Comparison of ENCODE assay signal across 27 cellular contexts in the genomic region with DNA sequence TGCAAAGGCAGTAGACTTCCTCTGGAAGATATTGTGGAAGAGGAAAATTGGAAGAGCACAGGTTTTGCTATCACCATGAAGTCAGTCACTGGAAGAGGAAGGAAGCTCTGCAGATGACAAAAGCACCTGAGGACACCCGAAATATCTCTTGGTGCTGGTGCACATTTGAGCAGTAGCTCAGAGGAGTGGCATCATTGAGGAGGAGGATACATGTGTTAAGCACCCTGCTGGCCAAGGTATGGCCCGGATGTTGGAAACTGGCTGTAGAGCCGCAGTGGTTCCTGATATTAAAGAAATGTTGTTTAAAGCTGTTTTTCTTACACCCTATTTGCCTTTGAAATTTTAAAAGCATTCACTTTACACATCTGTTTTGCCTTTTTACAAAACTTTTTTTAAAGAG. TPM values are rescaled to one million over a fixed set of nuclear protein-coding genes. Genes with fewer than 3 reads are reported as not detected.
"Had no signal": no experiment of that assay in that cellular context is flagged by ENCODE, and none has a peak within 500 bp of the region (broad histone marks: within the 10 kb centered on the region; RNA-seq: fewer than 3 reads in every experiment).

No MANE protein-coding gene starts in this region.

- H3K9me3 ChIP-seq: esophagus squamous epithelium, gastrocnemius medialis, pancreas, tibial artery had no signal

- ATAC-seq: gastrocnemius medialis; right cardiac atrium; stimulated activated effector memory CD8-positive, alpha-beta T cell treated with anti-CD3 and anti-CD28 coated beads, Interleukin-12 subunit alpha, Interleukin-12 subunit beta, amount 100 ng/mL, for 72 hours; stimulated activated naive CD8-positive, alpha-beta T cell treated with anti-CD3 and anti-CD28 coated beads, Interleukin-15, amount 100 ng/mL, for 72 hours; T-cell had no signal

- H3K4me3 Mint-ChIP-seq: activated naive CD4-positive, alpha-beta T cell treated with anti-CD3 and anti-CD28 coated beads for 36 hours; brain; memory B cell; nephron; stimulated activated effector memory CD8-positive, alpha-beta T cell treated with anti-CD3 and anti-CD28 coated beads, Interleukin-12 subunit alpha, Interleukin-12 subunit beta, amount 100 ng/mL, for 72 hours; stimulated activated naive CD8-positive, alpha-beta T cell treated with anti-CD3 and anti-CD28 coated beads, Interleukin-15, amount 100 ng/mL, for 72 hours; T-cell had no signal

- H3K36me3 ChIP-seq: gastrocnemius medialis, pancreas, tibial artery had no signal

- H3K4me1 Mint-ChIP-seq: brain; nephron; stimulated activated effector memory CD8-positive, alpha-beta T cell treated with anti-CD3 and anti-CD28 coated beads, Interleukin-12 subunit alpha, Interleukin-12 subunit beta, amount 100 ng/mL, for 72 hours; stimulated activated naive CD8-positive, alpha-beta T cell treated with anti-CD3 and anti-CD28 coated beads, Interleukin-15, amount 100 ng/mL, for 72 hours; T-cell had no signal

- H3K4me3 ChIP-seq: esophagus squamous epithelium, gastrocnemius medialis, pancreas, tibial artery had no signal

- H3K36me3 Mint-ChIP-seq: brain; memory B cell; stimulated activated effector memory CD8-positive, alpha-beta T cell treated with anti-CD3 and anti-CD28 coated beads, Interleukin-12 subunit alpha, Interleukin-12 subunit beta, amount 100 ng/mL, for 72 hours had no signal

- H3K27me3 Mint-ChIP-seq: brain; memory B cell; stimulated activated naive CD8-positive, alpha-beta T cell treated with anti-CD3 and anti-CD28 coated beads, Interleukin-15, amount 100 ng/mL, for 72 hours; T-cell had no signal

- H3K4me1 ChIP-seq: esophagus squamous epithelium, gastrocnemius medialis, tibial artery had no signal

- FAIRE-seq: endothelial cell of umbilical vein, pancreas had no signal

- H3K9me3 Mint-ChIP-seq: activated naive CD4-positive, alpha-beta T cell treated with anti-CD3 and anti-CD28 coated beads for 36 hours; brain; memory B cell; nephron; stimulated activated effector memory CD8-positive, alpha-beta T cell treated with anti-CD3 and anti-CD28 coated beads, Interleukin-12 subunit alpha, Interleukin-12 subunit beta, amount 100 ng/mL, for 72 hours; stimulated activated naive CD8-positive, alpha-beta T cell treated with anti-CD3 and anti-CD28 coated beads, Interleukin-15, amount 100 ng/mL, for 72 hours; T-cell had no signal

- H3K27ac ChIP-seq: esophagus squamous epithelium, gastrocnemius medialis, pancreas, tibial artery had no signal

- H3K27me3 ChIP-seq: esophagus squamous epithelium, gastrocnemius medialis, pancreas, tibial artery had no signal

- H3K27ac Mint-ChIP-seq: activated naive CD4-positive, alpha-beta T cell treated with anti-CD3 and anti-CD28 coated beads for 36 hours; brain; nephron; stimulated activated effector memory CD8-positive, alpha-beta T cell treated with anti-CD3 and anti-CD28 coated beads, Interleukin-12 subunit alpha, Interleukin-12 subunit beta, amount 100 ng/mL, for 72 hours; stimulated activated naive CD8-positive, alpha-beta T cell treated with anti-CD3 and anti-CD28 coated beads, Interleukin-15, amount 100 ng/mL, for 72 hours had no signal

- DNase-seq: activated naive CD4-positive, alpha-beta T cell treated with anti-CD3 and anti-CD28 coated beads for 36 hours; activated T-cell treated with anti-CD3 and anti-CD28 coated beads, Interleukin-2, amount 50 U/mL, for 1 hour; anterior cingulate cortex; caudate nucleus; dermis blood vessel endothelial cell; effector memory CD4-positive, alpha-beta T cell; esophagus squamous epithelium; gastrocnemius medialis; hippocampal formation; pancreas; right cardiac atrium; stimulated activated CD4-positive, alpha-beta T cell treated with anti-CD3 and anti-CD28 coated beads, Interleukin-1b, Interleukin-23, amount 100 ng/mL, for 48 hours; stimulated activated naive CD8-positive, alpha-beta T cell treated with anti-CD3 and anti-CD28 coated beads, Interleukin-15, amount 100 ng/mL, for 72 hours; T-cell; T-helper 9 cell; tibial artery had no signal

RNA-seq across cellular contexts. Expression of a gene that starts 32.7 kb away (rescaled TPM):
- total RNA-seq: activated naive CD4-positive, alpha-beta T cell treated with anti-CD3 and anti-CD28 coated beads for 36 hours; dermis blood vessel endothelial cell; endothelial cell of umbilical vein; esophagus squamous epithelium; gastrocnemius medialis; liver; mononuclear cell; myocyte; pancreas; pulmonary artery endothelial cell; right cardiac atrium; skeletal muscle tissue; T-cell; urinary bladder had no signal
- polyA plus RNA-seq: endothelial cell of umbilical vein, liver, pancreas, right cardiac atrium, urinary bladder had no signal

RNA-seq across cellular contexts. Expression of a gene that starts 48.6 kb away (rescaled TPM):
- total RNA-seq: activated naive CD4-positive, alpha-beta T cell treated with anti-CD3 and anti-CD28 coated beads for 36 hours; dermis blood vessel endothelial cell; endothelial cell of umbilical vein; esophagus squamous epithelium; gastrocnemius medialis; liver; mononuclear cell; myocyte; pancreas; pulmonary artery endothelial cell; right cardiac atrium; skeletal muscle tissue; T-cell; urinary bladder had no signal
- polyA plus RNA-seq: endothelial cell of umbilical vein, liver, pancreas, right cardiac atrium, urinary bladder had no signal

RNA-seq across cellular contexts. Expression of a gene that starts 51.3 kb away (rescaled TPM):
- total RNA-seq: activated naive CD4-positive, alpha-beta T cell treated with anti-CD3 and anti-CD28 coated beads for 36 hours; dermis blood vessel endothelial cell; endothelial cell of umbilical vein; esophagus squamous epithelium; gastrocnemius medialis; liver; mononuclear cell; myocyte; pancreas; pulmonary artery endothelial cell; right cardiac atrium; skeletal muscle tissue; T-cell; urinary bladder had no signal
- polyA plus RNA-seq: endothelial cell of umbilical vein, liver, pancreas, right cardiac atrium, urinary bladder had no signal
